In the genomic region with DNA sequence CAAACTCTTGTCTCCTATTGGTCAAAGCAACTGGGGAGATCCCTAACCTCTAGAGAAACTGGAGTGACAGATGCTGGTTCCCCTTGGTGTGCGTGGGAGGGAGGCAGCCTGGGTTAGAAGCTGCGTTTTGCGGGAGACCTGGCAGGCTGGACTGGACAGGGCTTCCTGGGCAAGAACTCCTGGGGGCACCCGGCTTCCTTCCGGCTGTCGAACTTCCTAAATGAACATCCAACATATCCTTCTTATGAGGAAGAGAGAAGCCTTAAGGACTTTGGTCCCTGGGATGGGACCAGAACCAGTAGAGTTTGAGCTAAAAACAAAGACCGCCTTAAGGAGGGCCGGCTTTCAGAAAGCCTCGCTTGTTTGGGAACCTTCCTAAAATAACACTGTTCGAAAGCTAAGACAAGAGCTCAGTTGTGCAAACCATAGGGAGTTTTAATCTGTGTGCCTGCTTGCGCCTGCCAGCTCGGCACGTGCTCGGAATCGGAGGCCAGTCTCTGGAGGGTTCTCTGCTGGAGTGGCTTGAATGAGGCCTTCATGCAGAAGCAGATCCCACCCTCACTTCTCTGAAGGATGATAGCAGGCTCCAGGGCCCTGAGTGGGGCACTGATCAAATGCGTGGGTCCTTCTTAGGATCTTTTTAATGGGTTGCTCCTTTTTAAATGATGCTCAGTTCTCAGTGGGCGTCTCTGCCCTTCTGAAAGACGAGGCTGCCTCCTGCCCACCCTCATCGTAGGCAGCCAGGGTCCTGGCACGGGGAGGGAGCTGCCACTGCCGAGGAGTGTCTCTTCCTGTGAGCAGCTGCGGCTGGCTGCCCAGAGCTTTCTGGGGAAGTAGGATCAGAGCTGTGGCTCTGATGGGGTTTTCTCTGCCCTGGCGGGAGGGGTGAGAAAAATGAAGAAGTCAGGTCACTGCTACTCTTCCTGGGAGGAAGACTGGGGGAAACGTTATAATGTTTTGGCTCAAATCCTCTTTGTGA, we compare ENCODE assay signal across 10 cellular contexts. TPM values are rescaled to one million over a fixed set of nuclear protein-coding genes. Genes with fewer than 3 reads are reported as not detected.
DNase-seq lines count a peak whose midpoint lies in the region; ATAC-seq, FAIRE-seq and TF ChIP-seq lines count a peak whose summit lies in the region.
"Had no signal": no experiment of that assay in that cellular context is flagged by ENCODE, and none has a peak within 500 bp of the region (broad histone marks: within the 10 kb centered on the region; RNA-seq: fewer than 3 reads in every experiment).

No MANE protein-coding gene starts in this region.

- H3K27ac ChIP-seq in layer of hippocampus (ENCODE audit: low read depth, low read length) (peak overlapping the region; percentile 68), testis (no peak overlapping the region)

- no peak for FAIRE-seq in GM12892 (lab: Jason Lieb, UNC)

- H3K4me1 ChIP-seq in testis, result peaks cover 4% of the 10 kb centered on the region

- H3K9me3 ChIP-seq in testis, result no peaks in the 10 kb centered on the region

- 54 to 55% methylated on average over 12 to 24 of the region's 24 CpGs for WGBS in testis, 2 donors

- intact Hi-C loops in testis (cut with DNase I; ENCODE audit: low total_unique reads), result no loop called here

- in situ Hi-C loops in astrocyte of the spinal cord (cut with HindIII; ENCODE audit: low sequenced_read_pairs), result no loop called here

- DNase-seq in activated T-cell treated with anti-CD3 and anti-CD28 coated beads, Interleukin-2, amount 50 U/mL, for 1 hour, result peak; percentile 13
- DNase-seq in activated T-cell treated with anti-CD3 and anti-CD28 coated beads, Interleukin-2, amount 50 U/mL, for 48 hours, result no peak
- DNase-seq in astrocyte of the spinal cord (ENCODE audit: low read depth, low spot score) (peak; percentile 20), testis (peak; percentile 33), GM12892 (ENCODE audit: insufficient read length) (no peak)
- DNase-seq: stimulated activated CD8-positive, alpha-beta memory T cell treated with anti-CD3 and anti-CD28 coated beads, Interleukin-4, amount 100 ng/mL, for 48 hours had no signal

- H3K4me3 ChIP-seq in astrocyte of the spinal cord (ENCODE audit: low read depth, low read length) (no peak overlapping the region), testis (no peak overlapping the region)

- no peaks in the 10 kb centered on the region for H3K27me3 ChIP-seq in layer of hippocampus (ENCODE audit: control insufficient read depth, insufficient read depth, low read length)
- H3K27me3 ChIP-seq in testis, result no peaks in the 10 kb centered on the region

- TF ChIP-seq CTCF in astrocyte of the spinal cord (IDR thresholded peaks at IDR 0.05; ENCODE audit: low read depth, low read length) (no peak), testis (IDR thresholded peaks at IDR 0.05) (no peak)

- TF ChIP-seq POLR2A in testis (IDR thresholded peaks at IDR 0.05) (no peak), GM12892 (IDR thresholded peaks at IDR 0.05; ENCODE audit: low read depth, low read length) (no peak)

- ATAC-seq in GM19328 (IDR thresholded peaks at IDR 0.05; ENCODE audit: unreplicated experiment) (no peak), HG03097 (IDR thresholded peaks at IDR 0.05; ENCODE audit: low FRiP score, unreplicated experiment) (no peak)

- H3K36me3 ChIP-seq in testis (ENCODE audit: low read depth, missing control alignments), result no peaks in the 10 kb centered on the region

RNA-seq across cellular contexts. Expression of gene BEGAIN, which starts 30.8 kb away (rescaled TPM):
- total RNA-seq in testis, result 1 to 10 TPM; 6.9 to 7.6 TPM
- 4.5 TPM for polyA plus RNA-seq in testis (ENCODE audit: insufficient read depth, low read depth, low replicate concordance)
- polyA plus RNA-seq in GM12892 (2012; ENCODE audit: missing spikeins), result not detected
- total RNA-seq: RPMI7951 had no signal

Comparison
In these comparisons a context has a peak if more than half of its experiments do, and no peak if none do; other contexts are left out.
1. DNase-seq: peak in activated T-cell treated with anti-CD3 and anti-CD28 coated beads, Interleukin-2, amount 50 U/mL, for 1 hour (single experiment), astrocyte of the spinal cord (single experiment) and testis (single experiment); none in activated T-cell treated with anti-CD3 and anti-CD28 coated beads, Interleukin-2, amount 50 U/mL, for 48 hours (0 of 2) and GM12892 (single experiment).